ENCODE assay signal across 14 cellular contexts in the genomic region with DNA sequence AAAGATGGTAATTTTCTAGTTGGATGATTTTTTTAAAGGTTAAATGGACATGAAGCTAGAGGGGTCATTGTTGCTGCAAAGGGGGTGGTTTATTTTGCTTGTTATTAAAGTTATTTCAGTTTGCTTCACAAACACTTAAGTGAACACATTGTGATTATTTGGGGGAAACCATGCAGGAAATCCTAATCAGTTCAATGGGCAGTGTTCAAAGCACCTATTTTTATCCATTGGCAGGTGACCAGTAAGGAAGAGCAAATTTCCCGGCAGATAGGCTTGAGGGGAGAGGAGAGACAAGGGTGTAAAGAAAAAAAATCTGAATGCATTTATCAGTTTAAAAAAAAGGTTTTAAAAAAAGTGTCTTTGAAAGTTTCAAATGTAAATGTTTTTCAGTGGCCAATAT. TPM values are rescaled to one million over a fixed set of nuclear protein-coding genes. Genes with fewer than 3 reads are reported as not detected.
DNase-seq lines count a peak whose midpoint lies in the region; ATAC-seq lines count a peak whose summit lies in the region.
"Had no signal": no experiment of that assay in that cellular context is flagged by ENCODE, and none has a peak within 500 bp of the region (broad histone marks: within the 10 kb centered on the region; RNA-seq: fewer than 3 reads in every experiment).

No MANE protein-coding gene starts in this region.

- peaks cover 72% of the 10 kb centered on the region for H3K4me1 Mint-ChIP-seq in activated T-cell treated with anti-CD3 and anti-CD28 coated beads, Interleukin-2, amount 50 U/mL, for 72 hours (ENCODE audit: low read depth)
- H3K4me1 Mint-ChIP-seq in activated CD4-positive, alpha-beta memory T cell treated with anti-CD3 and anti-CD28 coated beads for 36 hours (ENCODE audit: low read depth): peaks cover 56% of the 10 kb centered on the region
- peaks cover 19 to 85% (median 49%) of the 10 kb centered on the region in 4 donors for H3K4me1 Mint-ChIP-seq in naive thymus-derived CD8-positive, alpha-beta T cell

- POLR2A ChIA-PET in activated CD4-positive, alpha-beta memory T cell treated with anti-CD3 and anti-CD28 coated beads for 36 hours (lab: Charles Lee): interaction anchor here (1.0 to 1.9 kb wide), 6 partner anchors 10 to 217 kb away, joined by 3 to 8 read pairs (median 3); partner anchors contain the start of gene P2RY10
- POLR2A ChIA-PET in naive thymus-derived CD8-positive, alpha-beta T cell (lab: Charles Lee): interaction anchor here (0.7 to 2.1 kb wide), 6 partner anchors 9 to 97 kb away, joined by 3 to 14 read pairs (median 6); partner anchors contain the start of gene GPR174

- ATAC-seq in activated T-cell treated with anti-CD3 and anti-CD28 coated beads, Interleukin-2, amount 50 U/mL, for 72 hours (replicated peaks in 1 of 2): no peak
- ATAC-seq in GM21526 (IDR thresholded peaks at IDR 0.05; ENCODE audit: low FRiP score, unreplicated experiment) (peak; percentile 1), HG03175 (IDR thresholded peaks at IDR 0.05; ENCODE audit: unreplicated experiment) (no peak), HG02970 (IDR thresholded peaks at IDR 0.05; ENCODE audit: low FRiP score, unreplicated experiment) (no peak)
- ATAC-seq in naive thymus-derived CD8-positive, alpha-beta T cell: no peak

- DNase-seq in activated T-cell treated with anti-CD3 and anti-CD28 coated beads, Interleukin-2, amount 50 U/mL, for 72 hours: no peak
- DNase-seq in activated T-cell treated with anti-CD3 and anti-CD28 coated beads, Interleukin-2, amount 50 U/mL, for 1 hour: no peak
- no peak for DNase-seq in activated CD4-positive, alpha-beta memory T cell treated with anti-CD3 and anti-CD28 coated beads for 36 hours
- DNase-seq in naive thymus-derived CD8-positive, alpha-beta T cell: no peak
- DNase-seq in stimulated activated naive CD4-positive, alpha-beta T cell (lab: John Stamatoyannopoulos, UW): no peak
- DNase-seq: caudate nucleus, HFFc6, kidney glomerular epithelial cell, posterior cingulate gyrus, trophoblast cell had no signal

- intact Hi-C loops in activated CD4-positive, alpha-beta memory T cell treated with anti-CD3 and anti-CD28 coated beads for 36 hours (cut with micrococcal nuclease): loop anchor here (5.0 to 10.0 kb wide), 2 partner anchors 205 to 837 kb away; partner anchors contain the start of genes CYSLTR1 and ITM2A

- peak overlapping the region; percentile 89 to 97 for H3K4me3 Mint-ChIP-seq in activated T-cell treated with anti-CD3 and anti-CD28 coated beads, Interleukin-2, amount 50 U/mL, for 72 hours
- H3K4me3 Mint-ChIP-seq in activated CD4-positive, alpha-beta memory T cell treated with anti-CD3 and anti-CD28 coated beads for 36 hours: peak overlapping the region; percentile 81
- H3K4me3 Mint-ChIP-seq in naive thymus-derived CD8-positive, alpha-beta T cell: peak overlapping the region; percentile 75 to 96 (median 91)
- H3K4me3 Mint-ChIP-seq: HFFc6 had no signal

- peak overlapping the region; percentile 99 for H3K27ac Mint-ChIP-seq in activated T-cell treated with anti-CD3 and anti-CD28 coated beads, Interleukin-2, amount 50 U/mL, for 72 hours
- H3K27ac Mint-ChIP-seq in activated CD4-positive, alpha-beta memory T cell treated with anti-CD3 and anti-CD28 coated beads for 36 hours: peak overlapping the region; percentile 98
- H3K27ac Mint-ChIP-seq in naive thymus-derived CD8-positive, alpha-beta T cell: peak overlapping the region; percentile 87 to 99 (median 95)
- H3K27ac Mint-ChIP-seq: HFFc6 had no signal

- CTCF ChIA-PET in activated CD4-positive, alpha-beta memory T cell treated with anti-CD3 and anti-CD28 coated beads for 36 hours (lab: Charles Lee): no interaction called here

- H3K9me3 Mint-ChIP-seq in activated T-cell treated with anti-CD3 and anti-CD28 coated beads, Interleukin-2, amount 50 U/mL, for 72 hours: no peaks in the 10 kb centered on the region
- no peaks in the 10 kb centered on the region for H3K9me3 Mint-ChIP-seq in activated CD4-positive, alpha-beta memory T cell treated with anti-CD3 and anti-CD28 coated beads for 36 hours
- no peaks in the 10 kb centered on the region for H3K9me3 Mint-ChIP-seq in naive thymus-derived CD8-positive, alpha-beta T cell

- peaks cover 0 to 3% of the 10 kb centered on the region in 2 donors for H3K36me3 Mint-ChIP-seq in activated T-cell treated with anti-CD3 and anti-CD28 coated beads, Interleukin-2, amount 50 U/mL, for 72 hours (ENCODE audit: insufficient read depth in 2 of 2)
- peaks cover 18% of the 10 kb centered on the region for H3K36me3 Mint-ChIP-seq in activated CD4-positive, alpha-beta memory T cell treated with anti-CD3 and anti-CD28 coated beads for 36 hours
- H3K36me3 Mint-ChIP-seq in naive thymus-derived CD8-positive, alpha-beta T cell: peaks cover 0 to 26% (median 3%) of the 10 kb centered on the region in 3 donors

- H3K27me3 Mint-ChIP-seq in activated T-cell treated with anti-CD3 and anti-CD28 coated beads, Interleukin-2, amount 50 U/mL, for 72 hours (ENCODE audit: low read depth): no peaks in the 10 kb centered on the region
- no peaks in the 10 kb centered on the region for H3K27me3 Mint-ChIP-seq in activated CD4-positive, alpha-beta memory T cell treated with anti-CD3 and anti-CD28 coated beads for 36 hours
- no peaks in the 10 kb centered on the region for H3K27me3 Mint-ChIP-seq in naive thymus-derived CD8-positive, alpha-beta T cell

RNA-seq across cellular contexts. Expression of gene GPR174, which starts 17.6 kb away (rescaled TPM):
- 10 to 100 TPM; 19.1 to 20.0 TPM for total RNA-seq in activated T-cell treated with anti-CD3 and anti-CD28 coated beads, Interleukin-2, amount 50 U/mL, for 72 hours
- 10 to 100 TPM; 14.7 to 14.8 TPM for total RNA-seq in activated CD4-positive, alpha-beta memory T cell treated with anti-CD3 and anti-CD28 coated beads for 36 hours
- total RNA-seq in naive thymus-derived CD8-positive, alpha-beta T cell: 10 to 100 TPM; 43.0 to 47.8 TPM
- 1 to 10 TPM; 5.1 to 8.8 (median 5.5) TPM for polyA plus RNA-seq in naive thymus-derived CD8-positive, alpha-beta T cell
- total RNA-seq: HFFc6, HT1080 had no signal
